ENCODE assay signal across 1 cellular context in genomic region chr9:108934323-108934885, GRCh38.
A peak's percentile ranks its signal among the peaks of the same experiment; 100 is the strongest.
TF ChIP-seq lines count a peak whose summit lies in the region.

TSS of gene ABITRAM (plus strand) at chr9:108934400. CDS start at chr9:108934487, 87 bp downstream.

TF ChIP-seq in H1, 55 proteins besides CTCF, POLR2A, EP300 and RAD21:
- no peak for TF ChIP-seq USF2 (IDR thresholded peaks at IDR 0.05; ENCODE audit: low read length)
- no peak for TF ChIP-seq BACH1 (IDR thresholded peaks at IDR 0.05; ENCODE audit: low read length)
- TF ChIP-seq SP1 (IDR thresholded peaks at IDR 0.05; ENCODE audit: low read depth, low read length), result no peak
- TF ChIP-seq TAF1 (IDR thresholded peaks at IDR 0.05; ENCODE audit: low read depth, low read length), result 0 out of 2 replicates have a peak, but pooled peaks have one; percentile 1
- TF ChIP-seq CBX5 (IDR thresholded peaks at IDR 0.05; ENCODE audit: low read depth, low read length), result no peak
- no peak for TF ChIP-seq EZH2 (IDR thresholded peaks at IDR 0.05; ENCODE audit: low read depth, low read length, severe bottlenecking)
- TF ChIP-seq SRF (IDR thresholded peaks at IDR 0.05; ENCODE audit: low read depth, low read length), result peak; percentile 33; the same call in 1 of the 2 replicates
- TF ChIP-seq SAP30 (IDR thresholded peaks at IDR 0.05; ENCODE audit: insufficient read depth, insufficient replicate concordance, low read length), result peak; percentile 96
- TF ChIP-seq TEAD4 (IDR thresholded peaks at IDR 0.05; ENCODE audit: low read depth, low read length), result no peak
- TF ChIP-seq GTF2F1 (IDR thresholded peaks at IDR 0.05; ENCODE audit: borderline replicate concordance, low read depth, low read length), result no peak
- no peak for TF ChIP-seq MAFK (IDR thresholded peaks at IDR 0.05; ENCODE audit: low read depth, low read length)
- TF ChIP-seq MAX (IDR thresholded peaks at IDR 0.05), result no peak; the same call in 1 of the 2 replicates
- TF ChIP-seq RXRA (IDR thresholded peaks at IDR 0.05; ENCODE audit: insufficient read depth, low read depth, low read length), result no peak
- no peak for TF ChIP-seq TCF12 (IDR thresholded peaks at IDR 0.05; ENCODE audit: low read depth, low read length)
- no peak for TF ChIP-seq BCL11A (IDR thresholded peaks at IDR 0.05; ENCODE audit: low read depth in 2 of 2, low read length in 2 of 2)
- TF ChIP-seq SIN3A (conservative IDR thresholded peaks at IDR 0.05 in 1 of 2, IDR thresholded peaks at IDR 0.05 in 1 of 2; ENCODE audit: low read depth in 1 of 2, low read length in 2 of 2), result peak; percentile 67 to 96; a peak in 3 of 4 replicates
- TF ChIP-seq ZNF274 (IDR thresholded peaks at IDR 0.05; ENCODE audit: borderline replicate concordance, extremely low read depth, low read length), result no peak
- TF ChIP-seq POU5F1 (IDR thresholded peaks at IDR 0.05; ENCODE audit: low read depth, low read length), result no peak
- no peak for TF ChIP-seq CEBPB (IDR thresholded peaks at IDR 0.05; ENCODE audit: low read depth, low read length)
- peak; percentile 72 for TF ChIP-seq ASH2L (IDR thresholded peaks at IDR 0.05; ENCODE audit: low read length)
- 0 out of 2 replicates have a peak, but pooled peaks have one; percentile 6 for TF ChIP-seq ATF3 (IDR thresholded peaks at IDR 0.05; ENCODE audit: insufficient read depth, low read depth, low read length)
- TF ChIP-seq CHD2 (IDR thresholded peaks at IDR 0.05; ENCODE audit: low read length), result no peak
- no peak for TF ChIP-seq CHD7 (IDR thresholded peaks at IDR 0.05; ENCODE audit: insufficient replicate concordance, low read length)
- no peak for TF ChIP-seq HDAC6 (IDR thresholded peaks at IDR 0.05; ENCODE audit: low read depth, low read length)
- no peak for TF ChIP-seq SUZ12 (IDR thresholded peaks at IDR 0.05; ENCODE audit: low read length)
- no peak for TF ChIP-seq SIRT6 (IDR thresholded peaks at IDR 0.05; ENCODE audit: low read length)
- peak; percentile 53; the same call in 1 of the 2 replicates for TF ChIP-seq NRF1 (IDR thresholded peaks at IDR 0.05; ENCODE audit: low read depth, low read length)
- TF ChIP-seq RBBP5 (IDR thresholded peaks at IDR 0.05; ENCODE audit: borderline replicate concordance, low read depth, low read length), result no peak
- TF ChIP-seq SP4 (IDR thresholded peaks at IDR 0.05; ENCODE audit: low read length), result no peak
- no peak for TF ChIP-seq FOSL1 (IDR thresholded peaks at IDR 0.05; ENCODE audit: insufficient read depth, low read depth, low read length)
- TF ChIP-seq KDM4A (IDR thresholded peaks at IDR 0.05; ENCODE audit: low read depth, low read length, severe bottlenecking), result peak; percentile 32
- TF ChIP-seq CBX8 (IDR thresholded peaks at IDR 0.05; ENCODE audit: borderline replicate concordance, low read depth, low read length), result no peak
- TF ChIP-seq NANOG (IDR thresholded peaks at IDR 0.05; ENCODE audit: insufficient read depth, low read depth, low read length, poor library complexity, severe bottlenecking), result no peak
- no peak for TF ChIP-seq JUN (IDR thresholded peaks at IDR 0.05; ENCODE audit: low read depth, low read length)
- no peak for TF ChIP-seq SIX5 (IDR thresholded peaks at IDR 0.05; ENCODE audit: low read depth, low read length)
- no peak for TF ChIP-seq SP2 (IDR thresholded peaks at IDR 0.05; ENCODE audit: low read length)
- no peak for TF ChIP-seq CTBP2 (IDR thresholded peaks at IDR 0.05; ENCODE audit: borderline replicate concordance, insufficient read depth, insufficient read length, low read length)
- no peak for TF ChIP-seq KDM5A (IDR thresholded peaks at IDR 0.05; ENCODE audit: low read length)
- TF ChIP-seq CHD1 (IDR thresholded peaks at IDR 0.05; ENCODE audit: low read depth, low read length), result no peak
- no peak for TF ChIP-seq POLR2AphosphoS5 (IDR thresholded peaks at IDR 0.05; ENCODE audit: low read depth, low read length)
- peak in 1 of 2 experiments; percentile 81; a peak in 1 of 4 replicates for TF ChIP-seq HDAC2 (IDR thresholded peaks at IDR 0.05; ENCODE audit: borderline replicate concordance in 1 of 2, low read depth in 2 of 2, low read length in 2 of 2)
- TF ChIP-seq CREB1 (IDR thresholded peaks at IDR 0.05), result no peak; the same call in 1 of the 2 replicates
- no peak for TF ChIP-seq RNF2 (IDR thresholded peaks at IDR 0.05; ENCODE audit: borderline replicate concordance, low read depth, low read length, missing control alignments, poor library complexity, severe bottlenecking)
- no peak for TF ChIP-seq TBP (IDR thresholded peaks at IDR 0.05; ENCODE audit: low read depth, low read length)
- TF ChIP-seq EGR1 (IDR thresholded peaks at IDR 0.05; ENCODE audit: borderline replicate concordance, low read depth, low read length), result peak; percentile 74; the same call in 1 of the 2 replicates
- TF ChIP-seq JUND (IDR thresholded peaks at IDR 0.05; ENCODE audit: low read length), result no peak
- TF ChIP-seq TAF7 (optimal IDR thresholded peaks at IDR 0.05; ENCODE audit: borderline replicate concordance, low read depth, low read length), result no peak
- TF ChIP-seq E2F6 (IDR thresholded peaks at IDR 0.05), result no peak
- peak; percentile 48; the same call in 1 of the 2 replicates for TF ChIP-seq GABPA (IDR thresholded peaks at IDR 0.05; ENCODE audit: borderline replicate concordance, insufficient read depth, low read length)
- TF ChIP-seq KDM1A (IDR thresholded peaks at IDR 0.05; ENCODE audit: borderline replicate concordance, low read length), result no peak
- no peak for TF ChIP-seq PHF8 (conservative IDR thresholded peaks at IDR 0.05; ENCODE audit: low read depth, low read length)
- no peak for TF ChIP-seq ATF2 (IDR thresholded peaks at IDR 0.05; ENCODE audit: low read length)
- no peak; the same call in 1 of the 2 replicates for TF ChIP-seq YY1 (IDR thresholded peaks at IDR 0.05; ENCODE audit: low read depth, low read length)
- TF ChIP-seq BRCA1 (IDR thresholded peaks at IDR 0.05; ENCODE audit: low read depth, low read length), result no peak; the same call in 1 of the 2 replicates
- no peak for TF ChIP-seq RFX5 (IDR thresholded peaks at IDR 0.05; ENCODE audit: borderline replicate concordance, low read depth, low read length)
